Comparison of ENCODE assay signal across 12 cellular contexts in genomic region chr12:52798671-52799497, GRCh38. TPM values are rescaled to one million over a fixed set of nuclear protein-coding genes. Genes with fewer than 3 reads are reported as not detected.
DNase-seq lines count a peak whose midpoint lies in the region; ATAC-seq, FAIRE-seq and TF ChIP-seq lines count a peak whose summit lies in the region.
"Had no signal": no experiment of that assay in that cellular context is flagged by ENCODE, and none has a peak within 500 bp of the region (broad histone marks: within the 10 kb centered on the region; RNA-seq: fewer than 3 reads in every experiment).

No MANE protein-coding gene starts in this region.

- TF ChIP-seq CTCF in bronchial epithelial cell (IDR thresholded peaks at IDR 0.05; ENCODE audit: insufficient read depth, low read length, severe bottlenecking) = no peak
- no peak for TF ChIP-seq CTCF in progenitor cell of endocrine pancreas (IDR thresholded peaks at IDR 0.05; ENCODE audit: unreplicated experiment)
- no peak for TF ChIP-seq CTCF in BE2C (IDR thresholded peaks at IDR 0.05; ENCODE audit: low read depth, low read length)
- no peak for TF ChIP-seq CTCF in D721Med (IDR thresholded peaks at IDR 0.05; ENCODE audit: insufficient read depth, missing control alignments)

- peaks cover 28% of the 10 kb centered on the region for H3K27me3 Mint-ChIP-seq in progenitor cell of endocrine pancreas
- H3K27me3 Mint-ChIP-seq: activated CD4-positive, alpha-beta T cell treated with anti-CD3 and anti-CD28 coated beads, Interleukin-2, amount 10 ng/mL, durations not matched to agents 7 days and 5 days; T-cell had no signal

- H3K27ac Mint-ChIP-seq in progenitor cell of endocrine pancreas = peak overlapping the region; percentile 2
- H3K27ac Mint-ChIP-seq: activated CD4-positive, alpha-beta T cell treated with anti-CD3 and anti-CD28 coated beads, Interleukin-2, amount 10 ng/mL, durations not matched to agents 7 days and 5 days; CD8-positive, alpha-beta memory T cell; T-cell had no signal

- no peak overlapping the region for H3K4me3 Mint-ChIP-seq in progenitor cell of endocrine pancreas (ENCODE audit: low read depth)
- H3K4me3 Mint-ChIP-seq: activated CD4-positive, alpha-beta T cell treated with anti-CD3 and anti-CD28 coated beads, Interleukin-2, amount 10 ng/mL, durations not matched to agents 7 days and 5 days; CD8-positive, alpha-beta memory T cell; T-cell had no signal

- DNase-seq in HS-5 (ENCODE audit: low read depth) (peak; percentile 23), bronchial epithelial cell (ENCODE audit: low read depth) (peak; percentile 90), progenitor cell of endocrine pancreas (ENCODE audit: low spot score, unreplicated experiment) (no peak), BE2C (no peak), D721Med (ENCODE audit: insufficient read length, low spot score) (no peak)
- DNase-seq: activated CD4-positive, alpha-beta T cell treated with anti-CD3 and anti-CD28 coated beads, Interleukin-2, amount 10 ng/mL, durations not matched to agents 7 days and 5 days; CD8-positive, alpha-beta memory T cell; GOT3; retina; stimulated activated CD4-positive, alpha-beta T cell treated with anti-CD3 and anti-CD28 coated beads, Interleukin-4, amount 100 ng/mL, for 4 hours; T-cell had no signal

- no peak overlapping the region for H3K4me3 ChIP-seq in bronchial epithelial cell (ENCODE audit: low read depth, low read length)
- no peak overlapping the region for H3K4me3 ChIP-seq in BE2C (ENCODE audit: low read depth, low read length)

- no peaks in the 10 kb centered on the region for H3K9me3 ChIP-seq in BE2C

- FAIRE-seq in bronchial epithelial cell (lab: Jason Lieb, UNC) (no peak), D721Med (lab: Jason Lieb, UNC) (no peak)

- no peak for ATAC-seq in HG03097 (IDR thresholded peaks at IDR 0.05; ENCODE audit: low FRiP score, unreplicated experiment)
- ATAC-seq: T-cell had no signal

- no peaks in the 10 kb centered on the region for H3K4me1 ChIP-seq in BE2C

- H3K9me3 Mint-ChIP-seq in progenitor cell of endocrine pancreas (ENCODE audit: low read depth) = no peaks in the 10 kb centered on the region
- H3K9me3 Mint-ChIP-seq: activated CD4-positive, alpha-beta T cell treated with anti-CD3 and anti-CD28 coated beads, Interleukin-2, amount 10 ng/mL, durations not matched to agents 7 days and 5 days; CD8-positive, alpha-beta memory T cell; T-cell had no signal

- H3K27me3 ChIP-seq in bronchial epithelial cell (ENCODE audit: control insufficient read depth, insufficient read depth, low read length) (no peaks in the 10 kb centered on the region), BE2C (no peaks in the 10 kb centered on the region; the same call in 1 of the 2 replicates)

- no peaks in the 10 kb centered on the region for H3K36me3 Mint-ChIP-seq in progenitor cell of endocrine pancreas (ENCODE audit: insufficient read depth)
- H3K36me3 Mint-ChIP-seq: CD8-positive, alpha-beta memory T cell; T-cell had no signal

- H3K36me3 ChIP-seq in bronchial epithelial cell (ENCODE audit: control insufficient read depth, insufficient read depth, low read length) = no peaks in the 10 kb centered on the region
- H3K36me3 ChIP-seq in BE2C = no peaks in the 10 kb centered on the region

- H3K4me1 Mint-ChIP-seq in progenitor cell of endocrine pancreas (ENCODE audit: low read depth) = peaks cover 3% of the 10 kb centered on the region
- H3K4me1 Mint-ChIP-seq: CD8-positive, alpha-beta memory T cell had no signal

RNA-seq across cellular contexts. Expression of gene KRT3, which starts 3.0 kb away (rescaled TPM):
- total RNA-seq in bronchial epithelial cell = under 0.01 and 0.13 TPM in 2 replicates
- not detected in 2 replicates for total RNA-seq in progenitor cell of endocrine pancreas
- polyA plus RNA-seq in BE2C (2012; ENCODE audit: insufficient read depth, insufficient read length, low read depth) = not detected
- total RNA-seq: activated CD4-positive, alpha-beta T cell treated with anti-CD3 and anti-CD28 coated beads, Interleukin-2, amount 10 ng/mL, durations not matched to agents 7 days and 5 days; CD8-positive, alpha-beta memory T cell; T-cell had no signal
- polyA plus RNA-seq: CD8-positive, alpha-beta memory T cell had no signal

RNA-seq across cellular contexts. Expression of gene KRT4, which starts 15.0 kb away (rescaled TPM):
- total RNA-seq in bronchial epithelial cell (66.6 and 171 TPM in 2 replicates), progenitor cell of endocrine pancreas (0.29 and 0.38 TPM in 2 replicates)
- polyA plus RNA-seq in BE2C (2012; ENCODE audit: insufficient read depth, insufficient read length, low read depth) = not detected
- total RNA-seq: activated CD4-positive, alpha-beta T cell treated with anti-CD3 and anti-CD28 coated beads, Interleukin-2, amount 10 ng/mL, durations not matched to agents 7 days and 5 days; CD8-positive, alpha-beta memory T cell; T-cell had no signal
- polyA plus RNA-seq: CD8-positive, alpha-beta memory T cell had no signal

RNA-seq across cellular contexts. Expression of gene KRT76, which starts 21.7 kb away (rescaled TPM):
- not detected in 2 replicates for total RNA-seq in bronchial epithelial cell
- total RNA-seq in progenitor cell of endocrine pancreas = not detected in 2 replicates
- polyA plus RNA-seq in BE2C (2012; ENCODE audit: insufficient read depth, insufficient read length, low read depth) = not detected
- total RNA-seq: activated CD4-positive, alpha-beta T cell treated with anti-CD3 and anti-CD28 coated beads, Interleukin-2, amount 10 ng/mL, durations not matched to agents 7 days and 5 days; CD8-positive, alpha-beta memory T cell; T-cell had no signal
- polyA plus RNA-seq: CD8-positive, alpha-beta memory T cell had no signal

RNA-seq across cellular contexts. Expression of gene KRT79, which starts 35.2 kb away (rescaled TPM):
- total RNA-seq in bronchial epithelial cell (under 0.01 and 0.26 TPM in 2 replicates), progenitor cell of endocrine pancreas (not detected in 2 replicates)
- polyA plus RNA-seq in BE2C (2012; ENCODE audit: insufficient read depth, insufficient read length, low read depth) = not detected
- total RNA-seq: activated CD4-positive, alpha-beta T cell treated with anti-CD3 and anti-CD28 coated beads, Interleukin-2, amount 10 ng/mL, durations not matched to agents 7 days and 5 days; CD8-positive, alpha-beta memory T cell had no signal
- polyA plus RNA-seq: CD8-positive, alpha-beta memory T cell had no signal

RNA-seq across cellular contexts. Expression of gene KRT78, which starts 49.9 kb away (rescaled TPM):
- 5.3 and 17.0 TPM in 2 replicates for total RNA-seq in bronchial epithelial cell
- not detected in 2 replicates for total RNA-seq in progenitor cell of endocrine pancreas
- not detected for polyA plus RNA-seq in BE2C (2012; ENCODE audit: insufficient read depth, insufficient read length, low read depth)
- total RNA-seq: activated CD4-positive, alpha-beta T cell treated with anti-CD3 and anti-CD28 coated beads, Interleukin-2, amount 10 ng/mL, durations not matched to agents 7 days and 5 days; CD8-positive, alpha-beta memory T cell; T-cell had no signal
- polyA plus RNA-seq: CD8-positive, alpha-beta memory T cell had no signal

Comparison
In these comparisons a context has a peak if more than half of its experiments do, and no peak if none do; other contexts are left out.
1. DNase-seq: peak in HS-5 (single experiment) and bronchial epithelial cell (single experiment); none in progenitor cell of endocrine pancreas (single experiment), BE2C (single experiment) and D721Med (single experiment).
2. RNA of gene KRT4, which starts 15.0 kb away (total RNA-seq): 66.6 to 171 TPM in bronchial epithelial cell; 0.29 to 0.38 TPM in progenitor cell of endocrine pancreas; every median in the first group is over 10 times any median in the second.